ENCODE assay signal across 26 cellular contexts in genomic region chr10:71249996-71250395, GRCh38. TPM values are rescaled to one million over a fixed set of nuclear protein-coding genes. Genes with fewer than 3 reads are reported as not detected.
DNase-seq lines count a peak whose midpoint lies in the region; ATAC-seq and TF ChIP-seq lines count a peak whose summit lies in the region.
"Had no signal": no experiment of that assay in that cellular context is flagged by ENCODE, and none has a peak within 500 bp of the region (broad histone marks: within the 10 kb centered on the region; RNA-seq: fewer than 3 reads in every experiment).

No MANE protein-coding gene starts in this region.

- H3K36me3 Mint-ChIP-seq in brain (no peaks in the 10 kb centered on the region), nephron progenitor cell (ENCODE audit: low read depth) (peaks cover 4% of the 10 kb centered on the region), type B pancreatic cell (no peaks in the 10 kb centered on the region)
- H3K36me3 Mint-ChIP-seq: CD14-positive monocyte; CD8-positive, alpha-beta memory T cell had no signal

- no peak overlapping the region for H3K4me3 Mint-ChIP-seq in brain
- H3K4me3 Mint-ChIP-seq in nephron progenitor cell: no peak overlapping the region
- no peak overlapping the region for H3K4me3 Mint-ChIP-seq in type B pancreatic cell
- H3K4me3 Mint-ChIP-seq: CD14-positive monocyte; CD8-positive, alpha-beta memory T cell; HFFc6 had no signal

- H3K27me3 Mint-ChIP-seq in brain: no peaks in the 10 kb centered on the region
- H3K27me3 Mint-ChIP-seq in nephron progenitor cell (ENCODE audit: low read depth, poor library complexity): no peaks in the 10 kb centered on the region
- no peaks in the 10 kb centered on the region for H3K27me3 Mint-ChIP-seq in type B pancreatic cell

- TF ChIP-seq CTCF in brain (conservative IDR thresholded peaks at IDR 0.05) (no peak), nephron progenitor cell (IDR thresholded peaks at IDR 0.05) (no peak), type B pancreatic cell (conservative IDR thresholded peaks at IDR 0.05) (no peak)

- H3K9me3 Mint-ChIP-seq in brain (no peaks in the 10 kb centered on the region), nephron progenitor cell (no peaks in the 10 kb centered on the region), type B pancreatic cell (no peaks in the 10 kb centered on the region)
- H3K9me3 Mint-ChIP-seq: CD14-positive monocyte; CD8-positive, alpha-beta memory T cell; HFFc6 had no signal

- DNase-seq in Right ventricle myocardium superior: peak; percentile 33
- no peak for DNase-seq in Right ventricle myocardium inferior (ENCODE audit: missing footprints)
- DNase-seq in nephron progenitor cell: no peak
- DNase-seq in type B pancreatic cell (ENCODE audit: extremely low spot score, unreplicated experiment): no peak
- DNase-seq in sciatic nerve (ENCODE audit: low spot score): no peak
- DNase-seq: 8988T; ACHN; BE2C; CD8-positive, alpha-beta memory T cell; DMS 273 treated with DMSO at 0.1 percent for 48 hours; DMS79; EL; GDM1; GOT3; HFFc6; Kasumi-1; NCI-H1092 treated with DMSO at 0.1 percent for 48 hours; NCI-H1436 treated with DMSO at 0.1 percent for 48 hours; NCI-H187 treated with DMSO at 0.1 percent for 48 hours; NCI-H524; NCI-H748 treated with DMSO at 0.1 percent for 48 hours had no signal

- ATAC-seq in Right ventricle myocardium superior (ENCODE audit: poor library complexity) (no peak), Right ventricle myocardium inferior (no peak), sciatic nerve (no peak), HG03097 (IDR thresholded peaks at IDR 0.05; ENCODE audit: low FRiP score, unreplicated experiment) (no peak)
- ATAC-seq: GM12878, K562 had no signal

- peak overlapping the region in 3 of 5 experiments; percentile 44 to 80 (median 77) for H3K27ac Mint-ChIP-seq in brain
- peak overlapping the region; percentile 27 for H3K27ac Mint-ChIP-seq in nephron progenitor cell
- H3K27ac Mint-ChIP-seq in type B pancreatic cell: peak overlapping the region; percentile 22
- H3K27ac Mint-ChIP-seq: CD14-positive monocyte, HFFc6 had no signal

- H3K4me1 Mint-ChIP-seq in brain (peaks cover 92% of the 10 kb centered on the region), nephron progenitor cell (peaks cover 83% of the 10 kb centered on the region), type B pancreatic cell (ENCODE audit: unreplicated experiment) (peaks cover 60% of the 10 kb centered on the region)
- H3K4me1 Mint-ChIP-seq: CD8-positive, alpha-beta memory T cell had no signal

- intact Hi-C loops in Right ventricle myocardium superior (cut with DNase I): no loop called here
- intact Hi-C loops in Right ventricle myocardium inferior (cut with DNase I): no loop called here
- intact Hi-C loops in sciatic nerve (cut with DNase I): no loop called here

RNA-seq across cellular contexts. Expression of gene UNC5B, which starts 37.6 kb away (rescaled TPM):
- total RNA-seq in Right ventricle myocardium superior (12.2 TPM), Right ventricle myocardium inferior (13.1 TPM), type B pancreatic cell (ENCODE audit: low replicate concordance) (16.3 and 22.4 TPM in 2 replicates), sciatic nerve (4.1 TPM)
- polyA plus RNA-seq in brain (ENCODE audit: insufficient read depth, low read depth, low replicate concordance): 31.8 TPM

Comparison
In these comparisons a context has a peak if more than half of its experiments do, and no peak if none do; other contexts are left out.
1. H3K27ac Mint-ChIP-seq: peak in every context shown above with its lines; median percentile 77 in brain; 27 in nephron progenitor cell; 22 in type B pancreatic cell.